ENCODE assay signal across 21 cellular contexts in genomic region chr10:68829494-68829893, GRCh38.
"Had no signal": no experiment of that assay in that cellular context is flagged by ENCODE, and none has a peak within 500 bp of the region (broad histone marks: within the 10 kb centered on the region; RNA-seq: fewer than 3 reads in every experiment).

No MANE protein-coding gene starts in this region.

- H3K36me3 ChIP-seq: cardiac muscle cell, lower lobe of right lung, thyroid gland had no signal

- H3K4me3 ChIP-seq: cardiac muscle cell, lower lobe of right lung, thyroid gland had no signal

- H3K27me3 Mint-ChIP-seq: activated T-helper 17 cell treated with anti-CD3 and anti-CD28 coated beads, Interleukin-2, amount 50 U/mL, for 72 hours; T-cell had no signal

- H3K9me3 Mint-ChIP-seq: activated T-cell treated with anti-CD3 and anti-CD28 coated beads, Interleukin-2, amount 50 U/mL, for 24 hours; activated T-helper 17 cell treated with anti-CD3 and anti-CD28 coated beads, Interleukin-2, amount 50 U/mL, for 72 hours; naive B cell; T-cell; T-helper 2 cell treated with Interferon-gamma antibody and Interleukin-4, amounts not matched to agents 5 μg/mL and 100 μg/mL, for 36 hours had no signal

- DNase-seq: activated CD4-positive, alpha-beta T cell treated with anti-CD3 and anti-CD28 coated beads, Interleukin-2, amount 50 U/mL, for 4 hours; activated CD4-positive, CD25-positive, alpha-beta regulatory T cell treated with anti-CD3 and anti-CD28 coated beads, Interleukin-2, amount 50 U/mL, for 72 hours; activated CD8-positive, alpha-beta memory T cell treated with anti-CD3 and anti-CD28 coated beads for 24 hours; activated CD8-positive, alpha-beta memory T cell treated with anti-CD3 and anti-CD28 coated beads, Interleukin-2, amount 50 U/mL, for 4 hours; activated naive CD4-positive, alpha-beta T cell; activated T-cell treated with anti-CD3 and anti-CD28 coated beads, Interleukin-2, amount 50 U/mL, for 24 hours; effector CD4-positive, alpha-beta T cell; kidney; lower lobe of right lung; naive B cell; right cardiac atrium; stimulated activated CD4-positive, alpha-beta T cell treated with anti-CD3 and anti-CD28 coated beads, Interleukin-4, amount 100 ng/mL, for 24 hours; stimulated activated naive CD8-positive, alpha-beta T cell treated with anti-CD3 and anti-CD28 coated beads, Interleukin-15, Interleukin-2, amounts not matched to agents 100 U/mL and 50 U/mL, for 24 hours; thyroid gland had no signal

- H3K9ac ChIP-seq: parathyroid adenoma had no signal

- H3K36me3 Mint-ChIP-seq: naive B cell, T-cell had no signal

- H3K4me1 ChIP-seq: parathyroid adenoma had no signal

- H3K27ac ChIP-seq: cardiac muscle cell, lower lobe of right lung, parathyroid adenoma, thyroid gland, VCaP had no signal

- H3K27me3 ChIP-seq: cardiac muscle cell, thyroid gland had no signal

- H3K9me3 ChIP-seq: lower lobe of right lung, thyroid gland had no signal

- ATAC-seq: activated T-helper 17 cell treated with anti-CD3 and anti-CD28 coated beads, Interleukin-2, amount 50 U/mL, for 72 hours; left lobe of liver; lower lobe of right lung; right cardiac atrium; stimulated activated naive CD8-positive, alpha-beta T cell treated with anti-CD3 and anti-CD28 coated beads, Interleukin-15, Interleukin-2, amounts not matched to agents 100 U/mL and 50 U/mL, for 24 hours; T-cell had no signal

- H3K4me1 Mint-ChIP-seq: activated T-helper 17 cell treated with anti-CD3 and anti-CD28 coated beads, Interleukin-2, amount 50 U/mL, for 72 hours had no signal

- H3K27ac Mint-ChIP-seq: activated T-cell treated with anti-CD3 and anti-CD28 coated beads, Interleukin-2, amount 50 U/mL, for 24 hours; activated T-helper 17 cell treated with anti-CD3 and anti-CD28 coated beads, Interleukin-2, amount 50 U/mL, for 72 hours; T-cell; T-helper 2 cell treated with Interferon-gamma antibody and Interleukin-4, amounts not matched to agents 5 μg/mL and 100 μg/mL, for 36 hours had no signal
